Comparison of ENCODE assay signal across 15 cellular contexts in genomic region chr6:143158113-143158581, GRCh38.
DNase-seq lines count a peak whose midpoint lies in the region; ATAC-seq and TF ChIP-seq lines count a peak whose summit lies in the region.
"Had no signal": no experiment of that assay in that cellular context is flagged by ENCODE, and none has a peak within 500 bp of the region (broad histone marks: within the 10 kb centered on the region; RNA-seq: fewer than 3 reads in every experiment).

No MANE protein-coding gene starts in this region.

- no peak for TF ChIP-seq CTCF in fibroblast of mammary gland (conservative IDR thresholded peaks at IDR 0.05; ENCODE audit: control insufficient read depth, insufficient read depth, low read depth, low read length)

- H3K4me3 ChIP-seq in fibroblast of mammary gland (ENCODE audit: control insufficient read depth, low read depth, low read length), result no peak overlapping the region
- H3K4me3 ChIP-seq: esophagus squamous epithelium had no signal

- peak in 1 of 2 donors; percentile 43 for ATAC-seq in activated naive CD4-positive, alpha-beta T cell treated with anti-CD3 and anti-CD28 coated beads, Interleukin-2, amount 50 U/mL, for 72 hours
- ATAC-seq in stimulated activated memory B cell treated with anti-CD40 and anti-IgM and Interleukin-4, amounts not matched to agents 10 μg/mL and 1 μg/mL and 100 μg/mL, for 72 hours, result peak; percentile 43

- CTCF ChIA-PET in activated naive CD4-positive, alpha-beta T cell treated with anti-CD3 and anti-CD28 coated beads for 36 hours (lab: Charles Lee), result interaction anchor here (0.6 kb wide), 1 partner anchor 16 kb away, joined by 4 read pairs; no protein-coding TSS in a partner anchor

- no peak for DNase-seq in activated naive CD4-positive, alpha-beta T cell treated with anti-CD3 and anti-CD28 coated beads, Interleukin-2, amount 50 U/mL, for 72 hours (ENCODE audit: low spot score in 2 of 2)
- DNase-seq in activated naive CD4-positive, alpha-beta T cell treated with anti-CD3 and anti-CD28 coated beads for 36 hours, result no peak
- DNase-seq in RPMI7951 (ENCODE audit: low read depth) (peak; percentile 73), fibroblast of mammary gland (ENCODE audit: low read depth) (peak; percentile 64), posterior cingulate gyrus (no peak)
- no peak for DNase-seq in stimulated activated CD8-positive, alpha-beta memory T cell treated with anti-CD3 and anti-CD28 coated beads, Interleukin-4, amount 100 ng/mL, for 48 hours
- no peak for DNase-seq in stimulated activated CD4-positive, alpha-beta T cell treated with anti-CD3 and anti-CD28 coated beads, Interleukin-4, amount 100 ng/mL, for 24 hours
- DNase-seq: activated CD8-positive, alpha-beta memory T cell treated with anti-CD3 and anti-CD28 coated beads, Interleukin-2, amount 50 U/mL, for 48 hours; Calu3; esophagus squamous epithelium; Kasumi-1; mesendoderm; NCI-H2081; nucleus accumbens had no signal

- no peaks in the 10 kb centered on the region for H3K36me3 Mint-ChIP-seq in activated naive CD4-positive, alpha-beta T cell treated with anti-CD3 and anti-CD28 coated beads, Interleukin-2, amount 50 U/mL, for 72 hours
- no peaks in the 10 kb centered on the region for H3K36me3 Mint-ChIP-seq in activated naive CD4-positive, alpha-beta T cell treated with anti-CD3 and anti-CD28 coated beads for 36 hours (ENCODE audit: low read depth)
- peaks cover 10% of the 10 kb centered on the region for H3K36me3 Mint-ChIP-seq in stimulated activated memory B cell treated with anti-CD40 and anti-IgM and Interleukin-4, amounts not matched to agents 10 μg/mL and 1 μg/mL and 100 μg/mL, for 72 hours

- intact Hi-C loops in activated naive CD4-positive, alpha-beta T cell treated with anti-CD3 and anti-CD28 coated beads for 36 hours (cut with micrococcal nuclease), result no loop called here
- intact Hi-C loops in posterior cingulate gyrus (cut with DNase I), result no loop called here

- H3K27me3 Mint-ChIP-seq in activated naive CD4-positive, alpha-beta T cell treated with anti-CD3 and anti-CD28 coated beads for 36 hours (ENCODE audit: low read depth), result no peaks in the 10 kb centered on the region
- H3K27me3 Mint-ChIP-seq in stimulated activated memory B cell treated with anti-CD40 and anti-IgM and Interleukin-4, amounts not matched to agents 10 μg/mL and 1 μg/mL and 100 μg/mL, for 72 hours, result no peaks in the 10 kb centered on the region

- no peak overlapping the region for H3K4me3 Mint-ChIP-seq in activated naive CD4-positive, alpha-beta T cell treated with anti-CD3 and anti-CD28 coated beads for 36 hours
- H3K4me3 Mint-ChIP-seq in stimulated activated memory B cell treated with anti-CD40 and anti-IgM and Interleukin-4, amounts not matched to agents 10 μg/mL and 1 μg/mL and 100 μg/mL, for 72 hours, result no peak overlapping the region

- H3K4me1 Mint-ChIP-seq in activated naive CD4-positive, alpha-beta T cell treated with anti-CD3 and anti-CD28 coated beads for 36 hours (ENCODE audit: low read depth), result peaks cover 4% of the 10 kb centered on the region
- H3K4me1 Mint-ChIP-seq in stimulated activated memory B cell treated with anti-CD40 and anti-IgM and Interleukin-4, amounts not matched to agents 10 μg/mL and 1 μg/mL and 100 μg/mL, for 72 hours, result peaks cover 12% of the 10 kb centered on the region

- H3K9me3 Mint-ChIP-seq in activated naive CD4-positive, alpha-beta T cell treated with anti-CD3 and anti-CD28 coated beads, Interleukin-2, amount 50 U/mL, for 72 hours, result peaks cover 0 to 4% of the 10 kb centered on the region in 2 donors
- H3K9me3 Mint-ChIP-seq in activated naive CD4-positive, alpha-beta T cell treated with anti-CD3 and anti-CD28 coated beads for 36 hours, result no peaks in the 10 kb centered on the region
- no peaks in the 10 kb centered on the region for H3K9me3 Mint-ChIP-seq in stimulated activated memory B cell treated with anti-CD40 and anti-IgM and Interleukin-4, amounts not matched to agents 10 μg/mL and 1 μg/mL and 100 μg/mL, for 72 hours

- peak overlapping the region; percentile 8 to 84 for H3K27ac Mint-ChIP-seq in activated naive CD4-positive, alpha-beta T cell treated with anti-CD3 and anti-CD28 coated beads, Interleukin-2, amount 50 U/mL, for 72 hours
- H3K27ac Mint-ChIP-seq in activated naive CD4-positive, alpha-beta T cell treated with anti-CD3 and anti-CD28 coated beads for 36 hours, result no peak overlapping the region
- no peak overlapping the region for H3K27ac Mint-ChIP-seq in stimulated activated memory B cell treated with anti-CD40 and anti-IgM and Interleukin-4, amounts not matched to agents 10 μg/mL and 1 μg/mL and 100 μg/mL, for 72 hours

Comparison
In these comparisons a context has a peak if more than half of its experiments do, and no peak if none do; other contexts are left out.
1. H3K27ac Mint-ChIP-seq: peak in activated naive CD4-positive, alpha-beta T cell treated with anti-CD3 and anti-CD28 coated beads, Interleukin-2, amount 50 U/mL, for 72 hours (2 of 2); none in activated naive CD4-positive, alpha-beta T cell treated with anti-CD3 and anti-CD28 coated beads for 36 hours (single experiment) and stimulated activated memory B cell treated with anti-CD40 and anti-IgM and Interleukin-4, amounts not matched to agents 10 μg/mL and 1 μg/mL and 100 μg/mL, for 72 hours (single experiment).
2. DNase-seq: peak in RPMI7951 (single experiment) and fibroblast of mammary gland (single experiment); none in activated naive CD4-positive, alpha-beta T cell treated with anti-CD3 and anti-CD28 coated beads, Interleukin-2, amount 50 U/mL, for 72 hours (0 of 2), activated naive CD4-positive, alpha-beta T cell treated with anti-CD3 and anti-CD28 coated beads for 36 hours (single experiment), stimulated activated CD8-positive, alpha-beta memory T cell treated with anti-CD3 and anti-CD28 coated beads, Interleukin-4, amount 100 ng/mL, for 48 hours (single experiment), stimulated activated CD4-positive, alpha-beta T cell treated with anti-CD3 and anti-CD28 coated beads, Interleukin-4, amount 100 ng/mL, for 24 hours (single experiment) and posterior cingulate gyrus (0 of 10).